In the genomic region with DNA sequence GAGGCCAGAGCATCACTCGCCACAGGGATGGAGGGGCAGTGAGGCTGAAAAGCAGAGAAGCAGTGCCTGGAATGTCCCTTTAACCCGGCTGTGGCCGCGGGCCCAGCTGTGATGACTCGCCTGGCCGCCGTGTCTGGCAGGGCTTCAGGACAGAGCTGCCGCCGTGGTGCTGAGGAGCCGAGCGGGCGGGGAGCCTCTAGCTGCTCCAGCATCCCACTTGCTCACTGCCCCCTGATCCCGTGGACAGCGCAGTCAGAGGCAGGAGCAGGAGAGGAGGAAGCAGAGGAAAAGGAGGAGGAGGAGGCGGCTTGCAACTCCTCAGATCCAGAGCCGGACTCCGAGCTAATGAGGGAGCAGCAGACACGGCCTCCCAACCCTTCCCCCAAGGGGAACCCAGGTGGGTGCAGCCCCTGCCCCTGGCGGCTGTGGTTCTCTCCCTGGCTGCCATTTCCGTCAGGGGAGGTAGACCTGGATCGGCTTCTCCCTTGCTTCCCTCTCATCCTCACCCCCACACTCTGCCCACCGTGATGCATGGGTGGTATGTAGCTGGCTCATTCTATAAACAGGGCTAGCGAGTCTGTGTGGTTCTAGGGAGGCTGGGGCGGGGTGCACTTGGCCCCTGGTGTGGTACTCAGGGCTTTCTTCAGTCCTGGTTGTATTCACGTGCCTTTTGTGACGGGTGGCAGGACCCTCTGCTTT, we compare ENCODE assay signal across 2 cellular contexts.
TF ChIP-seq lines count a peak whose summit lies in the region.

No MANE protein-coding gene starts in this region.

TF ChIP-seq in IMR-90, 13 proteins besides CTCF, POLR2A, EP300 and RAD21:
- no peak for TF ChIP-seq MAFK (IDR thresholded peaks at IDR 0.05; ENCODE audit: low read depth, low read length)
- peak; percentile 70; the same call in 1 of the 2 replicates for TF ChIP-seq MAZ (IDR thresholded peaks at IDR 0.05; ENCODE audit: borderline replicate concordance, low read depth, low read length)
- no peak; the same call in 1 of the 2 replicates for TF ChIP-seq SMC3 (IDR thresholded peaks at IDR 0.05; ENCODE audit: low read depth, low read length)
- TF ChIP-seq FOS (IDR thresholded peaks at IDR 0.05; ENCODE audit: low read depth, low read length), result no peak
- TF ChIP-seq USF2 (IDR thresholded peaks at IDR 0.05; ENCODE audit: low read depth, low read length), result 0 out of 2 replicates have a peak, but pooled peaks have one; percentile 13
- TF ChIP-seq MXI1 (IDR thresholded peaks at IDR 0.05; ENCODE audit: borderline replicate concordance, low read depth, low read length), result 0 out of 2 replicates have a peak, but pooled peaks have one; percentile 39
TF ChIP-seq in IMR-90: peak in this region for 3.

TF ChIP-seq in liver, 16 proteins besides CTCF, POLR2A, EP300 and RAD21:
- TF ChIP-seq, protein P1, sequence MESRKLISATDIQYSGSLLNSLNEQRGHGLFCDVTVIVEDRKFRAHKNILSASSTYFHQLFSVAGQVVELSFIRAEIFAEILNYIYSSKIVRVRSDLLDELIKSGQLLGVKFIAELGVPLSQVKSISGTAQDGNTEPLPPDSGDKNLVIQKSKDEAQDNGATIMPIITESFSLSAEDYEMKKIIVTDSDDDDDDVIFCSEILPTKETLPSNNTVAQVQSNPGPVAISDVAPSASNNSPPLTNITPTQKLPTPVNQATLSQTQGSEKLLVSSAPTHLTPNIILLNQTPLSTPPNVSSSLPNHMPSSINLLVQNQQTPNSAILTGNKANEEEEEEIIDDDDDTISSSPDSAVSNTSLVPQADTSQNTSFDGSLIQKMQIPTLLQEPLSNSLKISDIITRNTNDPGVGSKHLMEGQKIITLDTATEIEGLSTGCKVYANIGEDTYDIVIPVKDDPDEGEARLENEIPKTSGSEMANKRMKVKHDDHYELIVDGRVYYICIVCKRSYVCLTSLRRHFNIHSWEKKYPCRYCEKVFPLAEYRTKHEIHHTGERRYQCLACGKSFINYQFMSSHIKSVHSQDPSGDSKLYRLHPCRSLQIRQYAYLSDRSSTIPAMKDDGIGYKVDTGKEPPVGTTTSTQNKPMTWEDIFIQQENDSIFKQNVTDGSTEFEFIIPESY (IDR thresholded peaks at IDR 0.05), result no peak
- peak; percentile 33 for TF ChIP-seq NR2F2 (IDR thresholded peaks at IDR 0.05)
- TF ChIP-seq JUND (IDR thresholded peaks at IDR 0.05), result no peak
- no peak for TF ChIP-seq YY1 (IDR thresholded peaks at IDR 0.05)
